13 cellular contexts compared by ENCODE assay signal in genomic region chr20:59435496-59435895, GRCh38.
"Had no signal": no experiment of that assay in that cellular context is flagged by ENCODE, and none has a peak within 500 bp of the region (broad histone marks: within the 10 kb centered on the region; RNA-seq: fewer than 3 reads in every experiment).

No MANE protein-coding gene starts in this region.

- H3K79me2 ChIP-seq: hepatocyte had no signal

- H3K36me3 ChIP-seq: pancreas, uterus had no signal

- DNase-seq: activated CD4-positive, alpha-beta T cell treated with anti-CD3 and anti-CD28 coated beads, Interleukin-2, amount 50 U/mL, for 1 hour; activated CD4-positive, CD25-positive, alpha-beta regulatory T cell; activated effector memory CD4-positive, alpha-beta T cell treated with Interleukin-2 at 50 U/mL for 16 hours; effector memory CD8-positive, alpha-beta T cell; kidney glomerular epithelial cell; pancreas; stimulated activated CD4-positive, alpha-beta T cell treated with anti-CD3 and anti-CD28 coated beads, Interleukin-4, amount 100 ng/mL, for 1 hour; stimulated activated naive CD8-positive, alpha-beta T cell treated with anti-CD3 and anti-CD28 coated beads, Interleukin-15, amount 100 ng/mL, for 72 hours; testis; uterus had no signal

- H3K4me3 ChIP-seq: hepatocyte, pancreas, testis, uterus had no signal

- H3K4me3 Mint-ChIP-seq: activated naive CD4-positive, alpha-beta T cell treated with anti-CD3 and anti-CD28 coated beads, Interleukin-2, amount 50 U/mL, for 24 hours; central memory CD8-positive, alpha-beta T cell; effector memory CD8-positive, alpha-beta T cell; stimulated activated naive CD8-positive, alpha-beta T cell treated with anti-CD3 and anti-CD28 coated beads, Interleukin-15, amount 100 ng/mL, for 72 hours had no signal

- H3K9me3 Mint-ChIP-seq: activated naive CD4-positive, alpha-beta T cell treated with anti-CD3 and anti-CD28 coated beads, Interleukin-2, amount 50 U/mL, for 24 hours; central memory CD8-positive, alpha-beta T cell; effector memory CD8-positive, alpha-beta T cell; stimulated activated naive CD8-positive, alpha-beta T cell treated with anti-CD3 and anti-CD28 coated beads, Interleukin-15, amount 100 ng/mL, for 72 hours had no signal

- H3K36me3 Mint-ChIP-seq: activated naive CD4-positive, alpha-beta T cell treated with anti-CD3 and anti-CD28 coated beads, Interleukin-2, amount 50 U/mL, for 24 hours had no signal

- H3K27ac Mint-ChIP-seq: activated naive CD4-positive, alpha-beta T cell treated with anti-CD3 and anti-CD28 coated beads, Interleukin-2, amount 50 U/mL, for 24 hours; effector memory CD8-positive, alpha-beta T cell; stimulated activated naive CD8-positive, alpha-beta T cell treated with anti-CD3 and anti-CD28 coated beads, Interleukin-15, amount 100 ng/mL, for 72 hours had no signal

- H2AFZ ChIP-seq: hepatocyte had no signal

- H3K27me3 ChIP-seq: hepatocyte, pancreas, testis, uterus had no signal

- H3K4me1 ChIP-seq: pancreas, testis, uterus had no signal

- H3K27ac ChIP-seq: hepatocyte, pancreas, testis, uterus had no signal

- ATAC-seq: effector memory CD8-positive, alpha-beta T cell; stimulated activated naive CD8-positive, alpha-beta T cell treated with anti-CD3 and anti-CD28 coated beads, Interleukin-15, amount 100 ng/mL, for 72 hours had no signal

- H3K4me2 ChIP-seq: hepatocyte had no signal

- H3K9me3 ChIP-seq: pancreas, testis, uterus had no signal

- H3K4me1 Mint-ChIP-seq: activated naive CD4-positive, alpha-beta T cell treated with anti-CD3 and anti-CD28 coated beads, Interleukin-2, amount 50 U/mL, for 24 hours; central memory CD8-positive, alpha-beta T cell; stimulated activated naive CD8-positive, alpha-beta T cell treated with anti-CD3 and anti-CD28 coated beads, Interleukin-15, amount 100 ng/mL, for 72 hours had no signal
